In the genomic region with DNA sequence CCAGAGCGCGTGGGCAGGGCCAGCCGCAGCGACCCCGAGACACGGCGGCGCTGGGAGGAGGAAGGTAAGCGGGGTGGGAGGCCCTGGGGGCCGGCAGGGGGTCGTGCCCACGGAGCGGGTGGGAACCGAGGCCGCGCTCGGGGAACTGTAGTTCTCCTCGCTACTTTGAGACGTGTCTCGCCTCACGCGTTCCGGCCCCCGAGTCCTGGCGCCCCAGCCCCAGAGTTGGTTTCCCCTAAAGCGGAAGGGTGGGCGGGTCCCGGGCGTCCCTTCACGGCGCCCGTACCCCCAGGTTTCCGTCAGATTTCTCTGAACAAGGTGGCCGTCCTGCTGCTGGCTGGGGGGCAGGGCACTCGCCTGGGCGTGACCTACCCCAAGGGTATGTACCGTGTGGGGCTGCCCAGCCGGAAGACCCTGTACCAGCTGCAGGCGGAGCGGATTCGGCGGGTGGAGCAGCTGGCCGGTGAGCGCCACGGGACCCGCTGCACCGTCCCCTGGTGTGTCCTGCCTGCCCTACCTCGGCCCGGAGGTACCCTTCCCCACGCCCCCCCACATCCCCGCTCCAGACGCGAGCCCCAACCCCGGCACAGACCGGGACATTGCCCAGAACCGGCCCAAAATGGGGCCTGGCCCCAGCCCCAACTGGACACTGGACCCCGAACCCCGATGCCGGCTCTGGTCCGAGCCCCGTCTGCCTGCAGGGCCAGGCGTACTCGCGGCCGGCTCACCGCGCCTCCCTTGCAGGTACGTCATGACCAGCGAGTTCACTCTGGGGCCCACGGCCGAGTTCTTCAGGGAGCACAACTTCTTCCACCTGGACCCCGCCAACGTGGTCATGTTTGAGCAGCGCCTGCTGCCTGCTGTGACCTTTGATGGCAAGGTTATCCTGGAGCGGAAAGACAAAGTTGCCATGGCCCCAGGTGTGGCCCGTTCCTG, we compare ENCODE assay signal across 6 cellular contexts. TPM values are rescaled to one million over a fixed set of nuclear protein-coding genes. Genes with fewer than 3 reads are reported as not detected.
DNase-seq lines count a peak whose midpoint lies in the region; ATAC-seq and TF ChIP-seq lines count a peak whose summit lies in the region.

No MANE protein-coding gene starts in this region.

- H3K36me3 Mint-ChIP-seq in activated naive CD4-positive, alpha-beta T cell treated with anti-CD3 and anti-CD28 coated beads, Interleukin-2, amount 50 U/mL, for 72 hours: no peaks in the 10 kb centered on the region
- no peaks in the 10 kb centered on the region for H3K36me3 Mint-ChIP-seq in mesothelial cell of epicardium

- peaks cover 4% of the 10 kb centered on the region for H3K4me1 Mint-ChIP-seq in mesothelial cell of epicardium

- H3K27me3 Mint-ChIP-seq in mesothelial cell of epicardium (ENCODE audit: low read depth): peaks cover 69% of the 10 kb centered on the region

- peak; percentile 21 for ATAC-seq in HG03095 (IDR thresholded peaks at IDR 0.05; ENCODE audit: unreplicated experiment)
- ATAC-seq in activated naive CD4-positive, alpha-beta T cell treated with anti-CD3 and anti-CD28 coated beads, Interleukin-2, amount 50 U/mL, for 72 hours: peak; percentile 37 to 55

- peak overlapping the region; percentile 71 for H3K27ac ChIP-seq in C4-2B

- H3K27ac Mint-ChIP-seq in activated naive CD4-positive, alpha-beta T cell treated with anti-CD3 and anti-CD28 coated beads, Interleukin-2, amount 50 U/mL, for 72 hours: no peak overlapping the region
- H3K27ac Mint-ChIP-seq in mesothelial cell of epicardium: no peak overlapping the region

- TF ChIP-seq CTCF in C4-2B (conservative IDR thresholded peaks at IDR 0.05) (no peak), mesothelial cell of epicardium (IDR thresholded peaks at IDR 0.05; ENCODE audit: unreplicated experiment) (no peak)

- H3K4me3 Mint-ChIP-seq in mesothelial cell of epicardium: peak overlapping the region; percentile 59

- peak in 1 of 2 donors; percentile 43 for DNase-seq in activated naive CD4-positive, alpha-beta T cell treated with anti-CD3 and anti-CD28 coated beads, Interleukin-2, amount 50 U/mL, for 72 hours (ENCODE audit: low spot score in 2 of 2)
- DNase-seq in mesothelial cell of epicardium (ENCODE audit: low spot score in 2 of 2, unreplicated experiment in 2 of 2) (no peak), SK-N-DZ (ENCODE audit: low spot score) (no peak), HuH-7.5 (ENCODE audit: low spot score) (no peak)

- no peaks in the 10 kb centered on the region for H3K9me3 Mint-ChIP-seq in activated naive CD4-positive, alpha-beta T cell treated with anti-CD3 and anti-CD28 coated beads, Interleukin-2, amount 50 U/mL, for 72 hours
- no peaks in the 10 kb centered on the region for H3K9me3 Mint-ChIP-seq in mesothelial cell of epicardium

RNA-seq across cellular contexts. Expression of a gene that starts 0.7 kb away (rescaled TPM):
- total RNA-seq in activated naive CD4-positive, alpha-beta T cell treated with anti-CD3 and anti-CD28 coated beads, Interleukin-2, amount 50 U/mL, for 72 hours: 10 to 100 TPM in 1 of 2 donors, 1 to 10 TPM in 1; 7.5 to 28.2 TPM
- total RNA-seq in mesothelial cell of epicardium: 4.6 to 5.7 TPM (median 5.5 TPM) in 3 replicates
- 9.9 and 14.0 TPM in 2 replicates for polyA plus RNA-seq in SK-N-DZ (2014; cell fraction: cytosol; rRNA removed)
- polyA plus RNA-seq in SK-N-DZ (2014; cell fraction: nucleus; rRNA removed): 46.3 and 50.0 TPM in 2 replicates

RNA-seq across cellular contexts. Expression of a gene that starts 7.7 kb away (rescaled TPM):
- 10 to 100 TPM in 1 of 2 donors, 1 to 10 TPM in 1; 3.5 to 13.3 TPM for total RNA-seq in activated naive CD4-positive, alpha-beta T cell treated with anti-CD3 and anti-CD28 coated beads, Interleukin-2, amount 50 U/mL, for 72 hours
- total RNA-seq in mesothelial cell of epicardium: 5.7 to 6.2 TPM (median 5.9 TPM) in 3 replicates
- polyA plus RNA-seq in SK-N-DZ (2014; cell fraction: cytosol; rRNA removed): 58.9 and 76.5 TPM in 2 replicates
- 89.1 and 125 TPM in 2 replicates for polyA plus RNA-seq in SK-N-DZ (2014; cell fraction: nucleus; rRNA removed)

RNA-seq across cellular contexts. Expression of a gene that starts 8.8 kb away (rescaled TPM):
- 10 to 100 TPM; 23.8 to 41.4 TPM for total RNA-seq in activated naive CD4-positive, alpha-beta T cell treated with anti-CD3 and anti-CD28 coated beads, Interleukin-2, amount 50 U/mL, for 72 hours
- 61.1 to 65.1 TPM (median 61.2 TPM) in 3 replicates for total RNA-seq in mesothelial cell of epicardium
- 38.6 and 45.9 TPM in 2 replicates for polyA plus RNA-seq in SK-N-DZ (2014; cell fraction: cytosol; rRNA removed)
- polyA plus RNA-seq in SK-N-DZ (2014; cell fraction: nucleus; rRNA removed): 78.8 and 112 TPM in 2 replicates

RNA-seq across cellular contexts. Expression of a gene that starts 24.2 kb away (rescaled TPM):
- under 1 TPM in 1 of 2 donors, not detected in 1; 0.27 TPM for total RNA-seq in activated naive CD4-positive, alpha-beta T cell treated with anti-CD3 and anti-CD28 coated beads, Interleukin-2, amount 50 U/mL, for 72 hours
- 4.8 to 6.3 TPM (median 5.2 TPM) in 3 replicates for total RNA-seq in mesothelial cell of epicardium
- polyA plus RNA-seq in SK-N-DZ (2014; cell fraction: cytosol; rRNA removed): not detected in 2 replicates
- polyA plus RNA-seq in SK-N-DZ (2014; cell fraction: nucleus; rRNA removed): 1.2 TPM in 1 of 2 replicates, not detected in the other

RNA-seq across cellular contexts. Expression of a gene that starts 32.0 kb away (rescaled TPM):
- 10 to 100 TPM; 29.4 to 34.2 TPM for total RNA-seq in activated naive CD4-positive, alpha-beta T cell treated with anti-CD3 and anti-CD28 coated beads, Interleukin-2, amount 50 U/mL, for 72 hours
- total RNA-seq in mesothelial cell of epicardium: 75.8 to 84.0 TPM (median 77.9 TPM) in 3 replicates
- 34.3 and 47.9 TPM in 2 replicates for polyA plus RNA-seq in SK-N-DZ (2014; cell fraction: cytosol; rRNA removed)
- 420 and 583 TPM in 2 replicates for polyA plus RNA-seq in SK-N-DZ (2014; cell fraction: nucleus; rRNA removed)
